Comparison of ENCODE assay signal across 25 cellular contexts in the genomic region with DNA sequence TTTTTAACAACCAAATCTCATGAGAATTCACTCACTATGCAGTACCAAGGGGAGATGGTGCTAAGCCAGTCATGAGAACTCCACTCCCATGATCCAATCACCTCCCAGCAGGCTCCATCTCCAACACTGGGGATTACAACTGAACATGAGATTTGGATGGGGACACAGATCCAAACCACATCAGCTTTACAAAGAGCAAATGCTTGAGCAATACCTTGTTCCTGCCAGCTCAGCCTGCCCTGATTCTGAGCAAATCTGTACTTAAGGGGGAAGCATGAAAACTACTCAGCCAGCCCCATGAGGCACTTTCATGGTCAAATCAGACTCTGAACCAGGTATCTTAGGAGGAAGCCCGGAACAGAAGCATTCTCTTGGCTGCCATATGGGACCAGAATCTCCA.
A peak's percentile ranks its signal among the peaks of the same experiment; 100 is the strongest.
DNase-seq lines count a peak whose midpoint lies in the region; ATAC-seq and TF ChIP-seq lines count a peak whose summit lies in the region.
"Had no signal": no experiment of that assay in that cellular context is flagged by ENCODE, and none has a peak within 500 bp of the region (broad histone marks: within the 10 kb centered on the region; RNA-seq: fewer than 3 reads in every experiment).

No MANE protein-coding gene starts in this region.

- no peak overlapping the region for H3K27ac ChIP-seq in substantia nigra (ENCODE audit: low read depth, low read length, poor library complexity, severe bottlenecking)
- H3K27ac ChIP-seq: left ventricle myocardium inferior, ovary, Peyer's patch, right lobe of liver had no signal

- no peak overlapping the region for H3K4me3 ChIP-seq in epithelial cell of esophagus (ENCODE audit: low read length)
- no peak overlapping the region for H3K4me3 ChIP-seq in retinal pigment epithelial cell (ENCODE audit: low read length)
- H3K4me3 ChIP-seq: HAP-1, left ventricle myocardium inferior, ovary, Peyer's patch, right lobe of liver had no signal

- ATAC-seq in HG02678 (IDR thresholded peaks at IDR 0.05; ENCODE audit: unreplicated experiment), result no peak
- ATAC-seq: natural killer cell treated with Interleukin-12 subunit alpha and Interleukin-12 subunit beta and Interleukin-15 and Interleukin-18, amount 100 ng/mL, for 72 hours had no signal

- DNase-seq in ELR (ENCODE audit: low read depth) (peak; percentile 6), NCI-H226 (peak; percentile 15), epithelial cell of esophagus (ENCODE audit: low read depth) (peak; percentile 26), retinal pigment epithelial cell (ENCODE audit: low read depth) (peak; percentile 46), substantia nigra (lab: John Stamatoyannopoulos, UW) (no peak)
- DNase-seq in activated CD8-positive, alpha-beta memory T cell treated with anti-CD3 and anti-CD28 coated beads for 24 hours, result no peak
- no peak for DNase-seq in stimulated activated CD4-positive, alpha-beta T cell treated with anti-CD3 and anti-CD28 coated beads, Interleukin-4, amount 100 ng/mL, for 1 hour
- DNase-seq: activated CD4-positive, alpha-beta T cell treated with anti-CD3 and anti-CD28 coated beads, Interleukin-2, amount 10 ng/mL, durations not matched to agents 24 days and 14 days; activated CD8-positive, alpha-beta memory T cell treated with anti-CD3 and anti-CD28 coated beads, Interleukin-2, amount 50 U/mL, for 4 hours; activated naive CD8-positive, alpha-beta T cell treated with anti-CD3 and anti-CD28 coated beads for 36 hours; CD4-positive, alpha-beta memory T cell; DMS 273 treated with DMSO at 0.1 percent for 48 hours; foreskin melanocyte; GDM1; immature natural killer cell; left ventricle myocardium inferior; MM.1S; NCI-H187; NCI-H2227 treated with DMSO at 0.1 percent for 48 hours; ovary; Peyer's patch; right lobe of liver had no signal

- TF ChIP-seq CTCF in epithelial cell of esophagus (IDR thresholded peaks at IDR 0.05; ENCODE audit: insufficient read depth, low read depth, low read length, missing control alignments) (no peak), retinal pigment epithelial cell (conservative IDR thresholded peaks at IDR 0.05; ENCODE audit: low read depth, low read length) (no peak)

Comparison
In these comparisons a context has a peak if more than half of its experiments do, and no peak if none do; other contexts are left out.
1. DNase-seq: peak in ELR (single experiment), NCI-H226 (single experiment), epithelial cell of esophagus (single experiment) and retinal pigment epithelial cell (single experiment); none in substantia nigra (0 of 49), activated CD8-positive, alpha-beta memory T cell treated with anti-CD3 and anti-CD28 coated beads for 24 hours (single experiment) and stimulated activated CD4-positive, alpha-beta T cell treated with anti-CD3 and anti-CD28 coated beads, Interleukin-4, amount 100 ng/mL, for 1 hour (single experiment).